In genomic region chr22:37569009-37569920, GRCh38 we compare ENCODE assay signal across 1 cellular context.
TF ChIP-seq lines count a peak whose summit lies in the region.

No MANE protein-coding gene starts in this region.

TF ChIP-seq in HepG2, 621 proteins besides CTCF, POLR2A, EP300 and RAD21 (continued from another document and continues in another):
- TF ChIP-seq ZNF407 (CRISPR knock-in tag; IDR thresholded peaks at IDR 0.05; ENCODE audit: not compliant biosample characterization) (no peak), ZSCAN9 (CRISPR knock-in tag; IDR thresholded peaks at IDR 0.05; ENCODE audit: borderline replicate concordance) (peak; percentile 76), ZFP36L2 (CRISPR knock-in tag; IDR thresholded peaks at IDR 0.05) (no peak), ZNF430 (CRISPR knock-in tag; IDR thresholded peaks at IDR 0.05) (peak; percentile 35; the same call in 1 of the 2 replicates), ZSCAN20 (CRISPR knock-in tag; IDR thresholded peaks at IDR 0.05; ENCODE audit: borderline replicate concordance) (no peak), ZFP62 (CRISPR knock-in tag; IDR thresholded peaks at IDR 0.05) (no peak), ZNF510 (CRISPR knock-in tag; IDR thresholded peaks at IDR 0.05; ENCODE audit: low read depth) (no peak), ZBTB38 (CRISPR knock-in tag; IDR thresholded peaks at IDR 0.05) (peak; percentile 42; the same call in 1 of the 2 replicates), ZBTB3 (CRISPR knock-in tag; IDR thresholded peaks at IDR 0.05; ENCODE audit: borderline replicate concordance, low read depth) (peak; percentile 84; the same call in 1 of the 2 replicates), ZNF790 (CRISPR knock-in tag; IDR thresholded peaks at IDR 0.05; ENCODE audit: borderline replicate concordance) (no peak), ZNF280D (CRISPR knock-in tag; IDR thresholded peaks at IDR 0.05) (no peak), ZNF577 (CRISPR knock-in tag; IDR thresholded peaks at IDR 0.05; ENCODE audit: borderline replicate concordance, low read depth) (no peak), ZZZ3 (CRISPR knock-in tag; IDR thresholded peaks at IDR 0.05; ENCODE audit: borderline replicate concordance) (no peak), ZNF12 (CRISPR knock-in tag; IDR thresholded peaks at IDR 0.05) (0 out of 2 replicates have a peak, but pooled peaks have one; percentile 20), NFKBIZ (CRISPR knock-in tag; IDR thresholded peaks at IDR 0.05) (peak; percentile 29; the same call in 1 of the 2 replicates), SMARCE1 (IDR thresholded peaks at IDR 0.05; ENCODE audit: borderline replicate concordance) (no peak), ZBTB34 (CRISPR knock-in tag; IDR thresholded peaks at IDR 0.05) (peak; percentile 55; the same call in 1 of the 2 replicates), GATA4 (IDR thresholded peaks at IDR 0.05; ENCODE audit: borderline replicate concordance, low read depth) (peak; percentile 98), HIVEP1 (CRISPR knock-in tag; IDR thresholded peaks at IDR 0.05) (peak; percentile 91), DNMT3B (CRISPR knock-in tag; conservative IDR thresholded peaks at IDR 0.05) (0 out of 2 replicates have a peak, but pooled peaks have one; percentile 21), MTF1 (CRISPR knock-in tag; IDR thresholded peaks at IDR 0.05) (no peak), POLR2AphosphoS2 (IDR thresholded peaks at IDR 0.05; ENCODE audit: low read depth, low read length) (peak; percentile 83; the same call in 1 of the 2 replicates), ZNF414 (CRISPR knock-in tag; IDR thresholded peaks at IDR 0.05) (no peak), ZNF781 (CRISPR knock-in tag; IDR thresholded peaks at IDR 0.05; ENCODE audit: borderline replicate concordance, not compliant biosample characterization) (peak; percentile 78), ELF1 (CRISPR knock-in tag; IDR thresholded peaks at IDR 0.05) (peak; percentile 89), KAT8 (CRISPR knock-in tag; IDR thresholded peaks at IDR 0.05) (peak; percentile 80), NR2F2 (IDR thresholded peaks at IDR 0.05; ENCODE audit: borderline replicate concordance, low read depth) (peak; percentile 32; the same call in 1 of the 2 replicates), ZNF160 (CRISPR knock-in tag; IDR thresholded peaks at IDR 0.05) (no peak), ZNF605 (CRISPR knock-in tag; IDR thresholded peaks at IDR 0.05) (peak; percentile 20; the same call in 1 of the 2 replicates), ZNF512B (CRISPR knock-in tag; IDR thresholded peaks at IDR 0.05; ENCODE audit: borderline replicate concordance) (0 out of 2 replicates have a peak, but pooled peaks have one; percentile 27), ZNF567 (CRISPR knock-in tag; IDR thresholded peaks at IDR 0.05; ENCODE audit: borderline replicate concordance) (no peak), THAP11 (CRISPR knock-in tag; IDR thresholded peaks at IDR 0.05) (peak; percentile 75), PPARG (CRISPR knock-in tag; conservative IDR thresholded peaks at IDR 0.05) (peak; percentile 80), THYN1 (CRISPR knock-in tag; IDR thresholded peaks at IDR 0.05; ENCODE audit: borderline replicate concordance, low read depth) (0 out of 2 replicates have a peak, but pooled peaks have one; percentile 11), ZNF839 (CRISPR knock-in tag; IDR thresholded peaks at IDR 0.05; ENCODE audit: borderline replicate concordance) (peak; percentile 85; the same call in 1 of the 2 replicates), ARID2 (CRISPR knock-in tag; IDR thresholded peaks at IDR 0.05; ENCODE audit: borderline replicate concordance) (peak; percentile 85; the same call in 1 of the 2 replicates), SIX4 (CRISPR knock-in tag; IDR thresholded peaks at IDR 0.05) (no peak; the same call in 1 of the 2 replicates), YEATS4 (CRISPR knock-in tag; IDR thresholded peaks at IDR 0.05; ENCODE audit: borderline replicate concordance) (peak; percentile 37; the same call in 1 of the 2 replicates), NCOA1 (CRISPR knock-in tag; IDR thresholded peaks at IDR 0.05) (no peak), AGO2 (optimal IDR thresholded peaks at IDR 0.05; ENCODE audit: low read depth, low read length) (peak; percentile 80), IRF1 (CRISPR knock-in tag; IDR thresholded peaks at IDR 0.05; ENCODE audit: low read depth) (no peak), TERF1 (CRISPR knock-in tag; IDR thresholded peaks at IDR 0.05) (no peak), ZBTB21 (CRISPR knock-in tag; IDR thresholded peaks at IDR 0.05) (no peak), NR1H2 (CRISPR knock-in tag; IDR thresholded peaks at IDR 0.05; ENCODE audit: borderline replicate concordance, low read depth) (no peak), ZNF747 (CRISPR knock-in tag; IDR thresholded peaks at IDR 0.05; ENCODE audit: borderline replicate concordance) (peak; percentile 90; the same call in 1 of the 2 replicates), ZNF44 (CRISPR knock-in tag; IDR thresholded peaks at IDR 0.05) (no peak; the same call in 1 of the 2 replicates), HOXA7 (CRISPR knock-in tag; IDR thresholded peaks at IDR 0.05) (no peak), ZNF260 (CRISPR knock-in tag; IDR thresholded peaks at IDR 0.05; ENCODE audit: borderline replicate concordance, low read depth) (no peak), SNAPC5 (CRISPR knock-in tag; IDR thresholded peaks at IDR 0.05; ENCODE audit: borderline replicate concordance) (no peak)
